In genomic region chr1:172762087-172762486, GRCh38 we compare ENCODE assay signal across 23 cellular contexts.
DNase-seq lines count a peak whose midpoint lies in the region; ATAC-seq, FAIRE-seq and TF ChIP-seq lines count a peak whose summit lies in the region.
"Had no signal": no experiment of that assay in that cellular context is flagged by ENCODE, and none has a peak within 500 bp of the region (broad histone marks: within the 10 kb centered on the region; RNA-seq: fewer than 3 reads in every experiment).

No MANE protein-coding gene starts in this region.

- peaks cover 16% of the 10 kb centered on the region for H3K9me3 Mint-ChIP-seq in activated CD4-positive, alpha-beta T cell treated with anti-CD3 and anti-CD28 coated beads, Interleukin-2, amount 10 ng/mL, durations not matched to agents 24 days and 14 days
- no peaks in the 10 kb centered on the region for H3K9me3 Mint-ChIP-seq in activated T-helper 1 cell treated with anti-CD3 and anti-CD28 coated beads, Interleukin-12 subunit alpha, Interleukin-12 subunit beta, Interleukin-2, Interleukin-4 antibody, amounts not matched to agents 30 ng/mL and 10 ng/mL and 1 ng/mL, durations not matched to agents 14 hours and 24 hours and 36 hours
- H3K9me3 Mint-ChIP-seq: CD8-positive, alpha-beta memory T cell had no signal

- no peaks in the 10 kb centered on the region for H3K9me3 ChIP-seq in endothelial cell of umbilical vein (replicated peaks; ENCODE audit: control insufficient read depth, insufficient read depth, low read length)

- no peaks in the 10 kb centered on the region for H3K36me3 ChIP-seq in endothelial cell of umbilical vein (ENCODE audit: control insufficient read depth in 2 of 2, extremely low read depth in 1 of 2, insufficient read depth in 2 of 2, low read length in 2 of 2)

- H3K27me3 ChIP-seq in endothelial cell of umbilical vein (ENCODE audit: control insufficient read depth in 2 of 2, insufficient read depth in 2 of 2, low read length in 2 of 2) = no peaks in the 10 kb centered on the region

- CTCF ChIA-PET in endothelial cell of umbilical vein (lab: Charles Lee) = interaction anchor here (1.2 kb wide), 1 partner anchor 20 kb away, joined by 4 read pairs; no protein-coding TSS in a partner anchor

- H3K9me1 ChIP-seq in endothelial cell of umbilical vein (replicated peaks; ENCODE audit: control insufficient read depth, extremely low read depth, insufficient read depth, low read length) = no peaks in the 10 kb centered on the region

- H3K36me3 Mint-ChIP-seq in activated CD4-positive, alpha-beta T cell treated with anti-CD3 and anti-CD28 coated beads, Interleukin-2, amount 10 ng/mL, durations not matched to agents 24 days and 14 days (ENCODE audit: low read depth) = peaks cover 1% of the 10 kb centered on the region
- H3K36me3 Mint-ChIP-seq in activated T-helper 1 cell treated with anti-CD3 and anti-CD28 coated beads, Interleukin-12 subunit alpha, Interleukin-12 subunit beta, Interleukin-2, Interleukin-4 antibody, amounts not matched to agents 30 ng/mL and 10 ng/mL and 1 ng/mL, durations not matched to agents 14 hours and 24 hours and 36 hours (ENCODE audit: low read depth) = no peaks in the 10 kb centered on the region
- H3K36me3 Mint-ChIP-seq: CD8-positive, alpha-beta memory T cell had no signal

- dilution Hi-C loops in endothelial cell of umbilical vein (cut with MboI; ENCODE audit: extremely low pct_ligation_motif_present, low sequenced_read_pairs) = no loop called here

- peaks cover 30% of the 10 kb centered on the region for H3K27me3 Mint-ChIP-seq in activated CD4-positive, alpha-beta T cell treated with anti-CD3 and anti-CD28 coated beads, Interleukin-2, amount 10 ng/mL, durations not matched to agents 24 days and 14 days
- peaks cover 6% of the 10 kb centered on the region for H3K27me3 Mint-ChIP-seq in activated T-helper 1 cell treated with anti-CD3 and anti-CD28 coated beads, Interleukin-12 subunit alpha, Interleukin-12 subunit beta, Interleukin-2, Interleukin-4 antibody, amounts not matched to agents 30 ng/mL and 10 ng/mL and 1 ng/mL, durations not matched to agents 14 hours and 24 hours and 36 hours (ENCODE audit: insufficient read depth)

- peak; percentile 63 for FAIRE-seq in endothelial cell of umbilical vein (lab: Jason Lieb, UNC)
- FAIRE-seq: G401.6, GM12892, GM18507, HTR-8/SVneo had no signal

- peak overlapping the region; percentile 15 for H3K9ac ChIP-seq in endothelial cell of umbilical vein (replicated peaks; ENCODE audit: extremely low read depth, insufficient read depth, low read length)
- H3K9ac ChIP-seq: GM23248, KMS-11 had no signal

- H3K4me1 ChIP-seq in endothelial cell of umbilical vein (ENCODE audit: control insufficient read depth, extremely low read depth, insufficient read depth, low read length) = peaks cover 13% of the 10 kb centered on the region

- no peak overlapping the region for H3K4me3 ChIP-seq in endothelial cell of umbilical vein (replicated peaks in 1 of 3; ENCODE audit: insufficient read depth in 1 of 3, low read depth in 1 of 3, low read length in 3 of 3)
- H3K4me3 ChIP-seq: GM23248 had no signal

- H3K4me1 Mint-ChIP-seq in activated CD4-positive, alpha-beta T cell treated with anti-CD3 and anti-CD28 coated beads, Interleukin-2, amount 10 ng/mL, durations not matched to agents 24 days and 14 days = peaks cover 15% of the 10 kb centered on the region
- H3K4me1 Mint-ChIP-seq in activated T-helper 1 cell treated with anti-CD3 and anti-CD28 coated beads, Interleukin-12 subunit alpha, Interleukin-12 subunit beta, Interleukin-2, Interleukin-4 antibody, amounts not matched to agents 30 ng/mL and 10 ng/mL and 1 ng/mL, durations not matched to agents 14 hours and 24 hours and 36 hours (ENCODE audit: low read depth) = peaks cover 42% of the 10 kb centered on the region

- H2AFZ ChIP-seq in endothelial cell of umbilical vein (ENCODE audit: low read depth, low read length) = no peak overlapping the region
- H2AFZ ChIP-seq: GM23248 had no signal

- intact Hi-C loops in activated CD4-positive, alpha-beta T cell treated with anti-CD3 and anti-CD28 coated beads, Interleukin-2, amount 10 ng/mL, durations not matched to agents 24 days and 14 days (cut with micrococcal nuclease) = loop anchor here (1.0 to 2.0 kb wide), 2 partner anchors 17 to 57 kb away; no protein-coding TSS in a partner anchor
- intact Hi-C loops in activated T-helper 1 cell treated with anti-CD3 and anti-CD28 coated beads, Interleukin-12 subunit alpha, Interleukin-12 subunit beta, Interleukin-2, Interleukin-4 antibody, amounts not matched to agents 30 ng/mL and 10 ng/mL and 1 ng/mL, durations not matched to agents 14 hours and 24 hours and 36 hours (cut with micrococcal nuclease) = loop anchor here (1.0 to 5.0 kb wide), 3 partner anchors 16 to 535 kb away; no protein-coding TSS in a partner anchor
- intact Hi-C loops in endothelial cell of umbilical vein (cut with micrococcal nuclease) = no loop called here

- H3K27ac ChIP-seq in endothelial cell of umbilical vein (ENCODE audit: insufficient read depth, low read depth, low read length) = peak overlapping the region; percentile 25
- H3K27ac ChIP-seq: GM23248, KMS-11 had no signal

- no peak for TF ChIP-seq POLR2A in endothelial cell of umbilical vein (IDR thresholded peaks at IDR 0.05; ENCODE audit: low read depth, low read length)

- H4K20me1 ChIP-seq in endothelial cell of umbilical vein (replicated peaks; ENCODE audit: control insufficient read depth, extremely low read depth, insufficient read depth, low read length) = no peaks in the 10 kb centered on the region

- no peak for DNase-seq in activated CD4-positive, alpha-beta T cell treated with anti-CD3 and anti-CD28 coated beads, Interleukin-2, amount 10 ng/mL, durations not matched to agents 24 days and 14 days
- no peak for DNase-seq in activated CD4-positive, alpha-beta T cell treated with anti-CD3 and anti-CD28 coated beads, Interleukin-2, amount 50 U/mL, for 4 hours
- peak; percentile 78 for DNase-seq in COLO829 (ENCODE audit: low spot score)
- no peak for DNase-seq in activated T-helper 1 cell treated with anti-CD3 and anti-CD28 coated beads, Interleukin-12 subunit alpha, Interleukin-12 subunit beta, Interleukin-2, Interleukin-4 antibody, amounts not matched to agents 30 ng/mL and 10 ng/mL and 1 ng/mL, durations not matched to agents 14 hours and 24 hours and 36 hours (ENCODE audit: low spot score)
- DNase-seq in endothelial cell of umbilical vein (ENCODE audit: low read depth, low spot score) = no peak
- DNase-seq in ecto neural progenitor cell (ENCODE audit: low spot score) = no peak
- no peak for DNase-seq in kidney glomerular epithelial cell (lab: John Stamatoyannopoulos, UW)
- DNase-seq: 8988T; AML-193; C1 segment of cervical spinal cord; CD8-positive, alpha-beta memory T cell; NCI-H1105; NCI-H2029 treated with DMSO at 0.1 percent for 48 hours; NCI-H2171; NCI-H524 treated with DMSO at 0.1 percent for 48 hours; NCI-H82 had no signal

- no peaks in the 10 kb centered on the region for H3K79me2 ChIP-seq in endothelial cell of umbilical vein (ENCODE audit: control insufficient read depth, insufficient read depth, low read length)

- no peak overlapping the region for H3K4me3 Mint-ChIP-seq in activated CD4-positive, alpha-beta T cell treated with anti-CD3 and anti-CD28 coated beads, Interleukin-2, amount 10 ng/mL, durations not matched to agents 24 days and 14 days
- H3K4me3 Mint-ChIP-seq in activated T-helper 1 cell treated with anti-CD3 and anti-CD28 coated beads, Interleukin-12 subunit alpha, Interleukin-12 subunit beta, Interleukin-2, Interleukin-4 antibody, amounts not matched to agents 30 ng/mL and 10 ng/mL and 1 ng/mL, durations not matched to agents 14 hours and 24 hours and 36 hours = no peak overlapping the region
- H3K4me3 Mint-ChIP-seq: CD8-positive, alpha-beta memory T cell had no signal

- no peak for TF ChIP-seq CTCF in endothelial cell of umbilical vein (IDR thresholded peaks at IDR 0.05; ENCODE audit: extremely low read depth in 1 of 2, insufficient read depth in 1 of 2, low read depth in 1 of 2, low read length in 2 of 2)

- H3K27ac Mint-ChIP-seq in activated CD4-positive, alpha-beta T cell treated with anti-CD3 and anti-CD28 coated beads, Interleukin-2, amount 10 ng/mL, durations not matched to agents 24 days and 14 days = peak overlapping the region; percentile 12
- H3K27ac Mint-ChIP-seq in activated T-helper 1 cell treated with anti-CD3 and anti-CD28 coated beads, Interleukin-12 subunit alpha, Interleukin-12 subunit beta, Interleukin-2, Interleukin-4 antibody, amounts not matched to agents 30 ng/mL and 10 ng/mL and 1 ng/mL, durations not matched to agents 14 hours and 24 hours and 36 hours = peak overlapping the region; percentile 49
- H3K27ac Mint-ChIP-seq: CD8-positive, alpha-beta memory T cell had no signal

- no peak overlapping the region for H3K4me2 ChIP-seq in endothelial cell of umbilical vein (ENCODE audit: insufficient read depth, low read length)
- H3K4me2 ChIP-seq: KMS-11 had no signal

- ATAC-seq in HG03460 (IDR thresholded peaks at IDR 0.05; ENCODE audit: unreplicated experiment) = no peak

- no TSS peak for BruUV-seq in endothelial cell of umbilical vein (replicated peaks; lab: Mats Ljungman, UMichigan)

- POLR2A ChIA-PET in endothelial cell of umbilical vein (lab: Charles Lee) = interaction anchor here (0.7 kb wide), 1 partner anchor 145 kb away, joined by 3 read pairs; no protein-coding TSS in a partner anchor

TF ChIP-seq in endothelial cell of umbilical vein, 7 proteins besides CTCF, POLR2A, EP300 and RAD21:
- TF ChIP-seq EZH2 (IDR thresholded peaks at IDR 0.05; ENCODE audit: borderline replicate concordance, low read depth, low read length, severe bottlenecking) (no peak), GATA2 (IDR thresholded peaks at IDR 0.05; ENCODE audit: insufficient read depth, insufficient read length, low read depth, low read length) (no peak), FOS (IDR thresholded peaks at IDR 0.05; ENCODE audit: borderline replicate concordance, insufficient read depth, low read length) (no peak), JUN (IDR thresholded peaks at IDR 0.05; ENCODE audit: borderline replicate concordance, insufficient read depth, insufficient read length, low read depth) (no peak), MAX (IDR thresholded peaks at IDR 0.05; ENCODE audit: insufficient read depth, insufficient read length) (no peak), POLR2AphosphoS5 (IDR thresholded peaks at IDR 0.05; ENCODE audit: insufficient read depth, low read depth, low read length) (no peak), MYC (IDR thresholded peaks at IDR 0.05; ENCODE audit: low read depth, low read length) (no peak)
